In genomic region chr5:39412995-39413394, GRCh38 we compare ENCODE assay signal across 29 cellular contexts. TPM values are rescaled to one million over a fixed set of nuclear protein-coding genes. Genes with fewer than 3 reads are reported as not detected.
DNase-seq lines count a peak whose midpoint lies in the region; ATAC-seq, FAIRE-seq and TF ChIP-seq lines count a peak whose summit lies in the region.
"Had no signal": no experiment of that assay in that cellular context is flagged by ENCODE, and none has a peak within 500 bp of the region (broad histone marks: within the 10 kb centered on the region; RNA-seq: fewer than 3 reads in every experiment).

No MANE protein-coding gene starts in this region.

- no peaks in the 10 kb centered on the region for H3K9me3 ChIP-seq in ovary
- H3K9me3 ChIP-seq: A549, heart right ventricle, neutrophil had no signal

- no peak overlapping the region for H2BK120ac ChIP-seq in mesendoderm (ENCODE audit: low read depth, low read length)

- H3K36me3 ChIP-seq in mesendoderm (ENCODE audit: control insufficient read depth, insufficient read depth, low read length) (no peaks in the 10 kb centered on the region), ovary (no peaks in the 10 kb centered on the region)
- H3K36me3 ChIP-seq: neutrophil had no signal

- FAIRE-seq in GM12891 (lab: Jason Lieb, UNC): no peak
- FAIRE-seq: A549, endothelial cell of umbilical vein, GM12878 had no signal

- TF ChIP-seq CTCF in natural killer cell (IDR thresholded peaks at IDR 0.05): no peak
- no peak for TF ChIP-seq CTCF in epithelial cell of esophagus (IDR thresholded peaks at IDR 0.05; ENCODE audit: insufficient read depth, low read depth, low read length, missing control alignments)
- no peak for TF ChIP-seq CTCF in osteocyte (IDR thresholded peaks at IDR 0.05)
- TF ChIP-seq CTCF in ovary (IDR thresholded peaks at IDR 0.05): no peak

- no peaks in the 10 kb centered on the region for H3K79me2 ChIP-seq in mesendoderm (ENCODE audit: control insufficient read depth, insufficient read depth, low read length)

- no peak overlapping the region for H3K9ac ChIP-seq in mesendoderm (ENCODE audit: low read length)

- H4K5ac ChIP-seq in mesendoderm (ENCODE audit: low read length): no peak overlapping the region

- H3K4me3 ChIP-seq in epithelial cell of esophagus (ENCODE audit: low read length) (no peak overlapping the region), mesendoderm (ENCODE audit: low read length) (no peak overlapping the region), ovary (no peak overlapping the region)
- H3K4me3 ChIP-seq: A549, GM12878, heart right ventricle had no signal

- TF ChIP-seq EP300 in ovary (IDR thresholded peaks at IDR 0.05): no peak

- intact Hi-C loops in natural killer cell (cut with micrococcal nuclease) (no loop called here), ovary (cut with DNase I) (no loop called here)

- no peaks in the 10 kb centered on the region for H3K79me1 ChIP-seq in mesendoderm (ENCODE audit: low read length)

- H2BK5ac ChIP-seq in mesendoderm (ENCODE audit: low read length): no peak overlapping the region

- H3K18ac ChIP-seq in mesendoderm (ENCODE audit: low read length): no peak overlapping the region

- H3K56ac ChIP-seq in mesendoderm (ENCODE audit: low read length): no peak overlapping the region

- no peak overlapping the region for H3K4ac ChIP-seq in mesendoderm (ENCODE audit: low read depth, low read length)

- no CpG with 5 or more reads among the region's 3 CpGs for WGBS in mesendoderm (ENCODE audit: extremely low coverage, insufficient coverage, low lambda C conversion rate)
- 38 to 48% (median 45%) methylated on average over 3 of the region's 3 CpGs for WGBS in ovary, 3 donors

- no peak overlapping the region for H3K23ac ChIP-seq in mesendoderm (ENCODE audit: low read length)

- peak overlapping the region; percentile 45 to 51 for H3K27ac Mint-ChIP-seq in natural killer cell
- no peak overlapping the region for H3K27ac Mint-ChIP-seq in natural killer cell treated with Interleukin-12 subunit alpha and Interleukin-12 subunit beta and Interleukin-15 and Interleukin-18, amount 100 ng/mL, for 72 hours
- no peak overlapping the region for H3K27ac Mint-ChIP-seq in osteocyte (ENCODE audit: unreplicated experiment)
- H3K27ac Mint-ChIP-seq: activated CD4-positive, alpha-beta T cell treated with anti-CD3 and anti-CD28 coated beads for 36 hours; activated CD8-positive, alpha-beta T cell treated with anti-CD3 and anti-CD28 coated beads, Interleukin-2, amount 10 ng/mL, durations not matched to agents 7 days and 5 days; CD4-positive, alpha-beta memory T cell; T-helper 1 cell treated with Interleukin-12 subunit alpha and Interleukin-12 subunit beta and Interleukin-4 antibody, amounts not matched to agents 30 μg/mL and 1 μg/mL, for 36 hours had no signal

- H3K36me3 Mint-ChIP-seq in natural killer cell (peaks cover 9% of the 10 kb centered on the region), osteocyte (ENCODE audit: unreplicated experiment) (peaks cover 43% of the 10 kb centered on the region)
- H3K36me3 Mint-ChIP-seq in natural killer cell treated with Interleukin-12 subunit alpha and Interleukin-12 subunit beta and Interleukin-15 and Interleukin-18, amount 100 ng/mL, for 72 hours: no peaks in the 10 kb centered on the region
- H3K36me3 Mint-ChIP-seq: CD4-positive, alpha-beta memory T cell had no signal

- TF ChIP-seq POLR2A in GM12891 (IDR thresholded peaks at IDR 0.05; ENCODE audit: low read depth, low read length) (no peak), ovary (IDR thresholded peaks at IDR 0.05) (no peak)

- H3K4me1 Mint-ChIP-seq in natural killer cell (peaks cover 51 to 68% of the 10 kb centered on the region in 2 donors), osteocyte (ENCODE audit: unreplicated experiment) (peaks cover 78% of the 10 kb centered on the region)
- peaks cover 0 to 23% of the 10 kb centered on the region in 2 donors for H3K4me1 Mint-ChIP-seq in natural killer cell treated with Interleukin-12 subunit alpha and Interleukin-12 subunit beta and Interleukin-15 and Interleukin-18, amount 100 ng/mL, for 72 hours (ENCODE audit: low read depth in 2 of 2)
- H3K4me1 Mint-ChIP-seq: activated CD4-positive, alpha-beta T cell treated with anti-CD3 and anti-CD28 coated beads for 36 hours; CD4-positive, alpha-beta memory T cell had no signal

- H3K4me1 ChIP-seq in mesendoderm (ENCODE audit: control insufficient read depth, low read depth, low read length): no peaks in the 10 kb centered on the region
- H3K4me1 ChIP-seq in ovary (ENCODE audit: insufficient read depth): peaks cover 11% of the 10 kb centered on the region

- H2BK15ac ChIP-seq in mesendoderm (replicated peaks; ENCODE audit: low read depth): no peak overlapping the region

- H3K27ac ChIP-seq in mesendoderm (ENCODE audit: low read depth, low read length) (no peak overlapping the region), ovary (no peak overlapping the region)
- H3K27ac ChIP-seq: A549, neutrophil, RWPE1 had no signal

- H3K27me3 Mint-ChIP-seq in natural killer cell (ENCODE audit: low read depth in 2 of 2): no peaks in the 10 kb centered on the region
- H3K27me3 Mint-ChIP-seq in natural killer cell treated with Interleukin-12 subunit alpha and Interleukin-12 subunit beta and Interleukin-15 and Interleukin-18, amount 100 ng/mL, for 72 hours: no peaks in the 10 kb centered on the region
- no peaks in the 10 kb centered on the region for H3K27me3 Mint-ChIP-seq in osteocyte (ENCODE audit: unreplicated experiment)

- no peak overlapping the region for H2AK5ac ChIP-seq in mesendoderm (ENCODE audit: low read length)

- ATAC-seq in natural killer cell: no peak
- ATAC-seq in natural killer cell treated with Interleukin-12 subunit alpha and Interleukin-12 subunit beta and Interleukin-15 and Interleukin-18, amount 100 ng/mL, for 72 hours: no peak
- ATAC-seq: A549; activated CD4-positive, alpha-beta T cell treated with anti-CD3 and anti-CD28 coated beads for 36 hours; activated CD8-positive, alpha-beta T cell treated with anti-CD3 and anti-CD28 coated beads, Interleukin-2, amount 10 ng/mL, durations not matched to agents 7 days and 5 days; GM12878; heart right ventricle; stimulated activated naive CD8-positive, alpha-beta T cell treated with anti-CD3 and anti-CD28 coated beads, Interleukin-15, Interleukin-2, amounts not matched to agents 100 U/mL and 50 U/mL, for 24 hours had no signal

- H3K9me3 Mint-ChIP-seq in natural killer cell (no peaks in the 10 kb centered on the region), osteocyte (ENCODE audit: unreplicated experiment) (no peaks in the 10 kb centered on the region)
- H3K9me3 Mint-ChIP-seq in natural killer cell treated with Interleukin-12 subunit alpha and Interleukin-12 subunit beta and Interleukin-15 and Interleukin-18, amount 100 ng/mL, for 72 hours: no peaks in the 10 kb centered on the region
- H3K9me3 Mint-ChIP-seq: CD4-positive, alpha-beta memory T cell; T-helper 1 cell treated with Interleukin-12 subunit alpha and Interleukin-12 subunit beta and Interleukin-4 antibody, amounts not matched to agents 30 μg/mL and 1 μg/mL, for 36 hours had no signal

- peak overlapping the region; percentile 56 for H4K8ac ChIP-seq in mesendoderm (ENCODE audit: low read depth, low read length)

- H3K4me2 ChIP-seq in mesendoderm (ENCODE audit: low read length): no peak overlapping the region
- H3K4me2 ChIP-seq: A549 had no signal

- H3K4me3 Mint-ChIP-seq in natural killer cell: no peak overlapping the region
- no peak overlapping the region for H3K4me3 Mint-ChIP-seq in natural killer cell treated with Interleukin-12 subunit alpha and Interleukin-12 subunit beta and Interleukin-15 and Interleukin-18, amount 100 ng/mL, for 72 hours
- H3K4me3 Mint-ChIP-seq in osteocyte (ENCODE audit: unreplicated experiment): no peak overlapping the region
- H3K4me3 Mint-ChIP-seq: activated CD4-positive, alpha-beta T cell treated with anti-CD3 and anti-CD28 coated beads for 36 hours; activated CD8-positive, alpha-beta T cell treated with anti-CD3 and anti-CD28 coated beads, Interleukin-2, amount 10 ng/mL, durations not matched to agents 7 days and 5 days; CD4-positive, alpha-beta memory T cell; T-helper 1 cell treated with Interleukin-12 subunit alpha and Interleukin-12 subunit beta and Interleukin-4 antibody, amounts not matched to agents 30 μg/mL and 1 μg/mL, for 36 hours had no signal

- no peaks in the 10 kb centered on the region for H3K27me3 ChIP-seq in mesendoderm (ENCODE audit: insufficient read depth, low read length, poor library complexity)
- H3K27me3 ChIP-seq in ovary: no peaks in the 10 kb centered on the region
- H3K27me3 ChIP-seq: heart right ventricle, neutrophil had no signal

- DNase-seq in natural killer cell (no peak), epithelial cell of esophagus (ENCODE audit: low read depth) (peak; percentile 85), mesendoderm (no peak), GM12891 (ENCODE audit: insufficient read length, low spot score) (no peak), osteocyte (ENCODE audit: extremely low spot score, unreplicated experiment) (no peak), ovary (no peak), NCI-H1436 (lab: John Stamatoyannopoulos, UW) (no peak)
- no peak for DNase-seq in natural killer cell treated with Interleukin-12 subunit alpha and Interleukin-12 subunit beta and Interleukin-15 and Interleukin-18, amount 100 ng/mL, for 72 hours (ENCODE audit: low spot score)
- DNase-seq: activated CD4-positive, alpha-beta T cell treated with anti-CD3 and anti-CD28 coated beads for 36 hours; activated CD8-positive, alpha-beta T cell treated with anti-CD3 and anti-CD28 coated beads, Interleukin-2, amount 10 ng/mL, durations not matched to agents 7 days and 5 days; activated effector memory CD4-positive, alpha-beta T cell treated with anti-CD3 and anti-CD28 coated beads, Interleukin-2, amount 50 U/mL, for 16 hours; CD4-positive, alpha-beta memory T cell; DMS 273 treated with DMSO at 0.1 percent for 48 hours; EL; H7; heart right ventricle; NCI-H146; NCI-H446; stimulated activated naive CD8-positive, alpha-beta T cell treated with anti-CD3 and anti-CD28 coated beads, Interleukin-15, Interleukin-2, amounts not matched to agents 100 U/mL and 50 U/mL, for 24 hours had no signal

RNA-seq across cellular contexts. Expression of gene DAB2, which starts 11.8 kb away (rescaled TPM):
- total RNA-seq in natural killer cell (10 to 100 TPM; 33.0 to 53.8 (median 36.9) TPM), osteocyte (186 and 195 TPM in 2 replicates), ovary (10 to 100 TPM; 25.0 to 79.0 (median 38.7) TPM)
- 1 to 10 TPM; 4.0 to 8.5 TPM for total RNA-seq in natural killer cell treated with Interleukin-12 subunit alpha and Interleukin-12 subunit beta and Interleukin-15 and Interleukin-18, amount 100 ng/mL, for 72 hours
- 8.0 TPM for polyA plus RNA-seq in mesendoderm (2013, experiment 1 of 2)
- polyA plus RNA-seq in mesendoderm (2013, experiment 2 of 2): 7.3 TPM
- not detected for polyA plus RNA-seq in GM12891 (2012; ENCODE audit: low read depth, missing spikeins)
- polyA plus RNA-seq in ovary: 100 to 1,000 TPM in 1 of 2 donors, 10 to 100 TPM in 1; 26.7 to 118 TPM
- total RNA-seq: activated CD8-positive, alpha-beta T cell treated with anti-CD3 and anti-CD28 coated beads, Interleukin-2, amount 10 ng/mL, durations not matched to agents 7 days and 5 days had no signal
- polyA plus RNA-seq: CD4-positive, alpha-beta memory T cell had no signal

RNA-seq across cellular contexts. Expression of gene C9, which starts 48.7 kb away (rescaled TPM):
- total RNA-seq in natural killer cell: under 1 TPM in 1 of 3 donors, not detected in 2; 0.52 TPM
- total RNA-seq in natural killer cell treated with Interleukin-12 subunit alpha and Interleukin-12 subunit beta and Interleukin-15 and Interleukin-18, amount 100 ng/mL, for 72 hours: not detected
- 0.07 TPM for polyA plus RNA-seq in mesendoderm (2013, experiment 1 of 2)
- not detected for polyA plus RNA-seq in mesendoderm (2013, experiment 2 of 2)
- polyA plus RNA-seq in GM12891 (2012; ENCODE audit: low read depth, missing spikeins): not detected
- not detected in 2 replicates for total RNA-seq in osteocyte
- under 1 TPM in 2 of 7 donors, not detected in 5; 0.20 to 0.84 TPM for total RNA-seq in ovary
- polyA plus RNA-seq in ovary: not detected
- total RNA-seq: activated CD4-positive, alpha-beta T cell treated with anti-CD3 and anti-CD28 coated beads for 36 hours; activated CD8-positive, alpha-beta T cell treated with anti-CD3 and anti-CD28 coated beads, Interleukin-2, amount 10 ng/mL, durations not matched to agents 7 days and 5 days; CD4-positive, alpha-beta memory T cell; cerebellum; endothelial cell of umbilical vein; fibroblast of villous mesenchyme; H7; HT-29; pulmonary artery endothelial cell had no signal
- polyA plus RNA-seq: CD4-positive, alpha-beta memory T cell; GM12878; heart right ventricle had no signal

Comparison
In these comparisons a context has a peak if more than half of its experiments do, and no peak if none do; other contexts are left out.
1. H3K27ac Mint-ChIP-seq: peak in natural killer cell (2 of 2); none in natural killer cell treated with Interleukin-12 subunit alpha and Interleukin-12 subunit beta and Interleukin-15 and Interleukin-18, amount 100 ng/mL, for 72 hours (0 of 2) and osteocyte (single experiment).